ENCODE assay signal across 10 cellular contexts in the genomic region with DNA sequence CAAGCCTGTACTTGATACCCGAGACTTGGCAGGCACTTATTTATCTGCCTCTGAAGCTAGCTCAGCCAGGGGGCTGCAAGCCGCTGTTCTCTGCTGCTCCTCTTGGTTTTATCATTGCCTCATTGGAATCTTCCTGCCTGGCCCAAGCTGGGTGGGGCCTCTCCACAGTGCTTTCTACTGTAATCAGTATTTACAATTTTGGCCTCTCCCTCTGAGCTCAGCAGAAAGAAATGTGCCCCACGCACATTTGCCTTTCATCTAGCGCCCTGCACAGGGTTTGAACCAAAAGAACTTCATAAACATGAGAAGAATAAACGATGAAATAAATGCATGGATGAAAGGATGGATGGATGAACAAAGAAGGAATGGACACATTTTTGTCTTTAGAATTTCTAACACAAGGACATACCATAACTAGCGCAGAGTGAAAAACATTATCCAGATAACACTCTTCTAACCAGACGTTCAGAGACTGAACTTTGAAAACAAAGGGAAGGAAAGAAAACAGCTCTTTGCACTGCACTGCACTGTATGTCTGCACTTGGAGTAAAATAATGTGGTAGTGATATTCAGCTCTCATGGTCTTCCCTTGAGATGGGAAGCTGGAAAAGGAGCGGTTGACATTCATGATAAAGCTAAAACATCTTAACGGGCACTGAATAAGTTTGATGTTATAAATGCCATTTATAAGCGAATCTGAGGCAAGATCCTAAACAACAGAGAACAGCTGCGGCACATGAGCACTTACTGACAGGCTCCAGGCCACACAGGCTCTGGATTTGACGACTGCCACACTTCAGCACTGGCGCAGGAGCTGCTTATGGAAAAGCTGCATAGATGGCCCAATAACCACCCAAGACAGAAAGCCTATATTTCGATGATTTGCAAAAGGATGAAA.
DNase-seq lines count a peak whose midpoint lies in the region; ATAC-seq and TF ChIP-seq lines count a peak whose summit lies in the region.
"Had no signal": no experiment of that assay in that cellular context is flagged by ENCODE, and none has a peak within 500 bp of the region (broad histone marks: within the 10 kb centered on the region; RNA-seq: fewer than 3 reads in every experiment).

No MANE protein-coding gene starts in this region.

- H3K4me3 ChIP-seq in adipocyte (ENCODE audit: low read length) (peak overlapping the region; percentile 30), hepatocyte (no peak overlapping the region), upper lobe of right lung (no peak overlapping the region)
- H3K4me3 ChIP-seq: uterus had no signal

- H4K20me1 ChIP-seq in hepatocyte (ENCODE audit: insufficient read depth, poor library complexity, severe bottlenecking), result no peaks in the 10 kb centered on the region

- no peaks in the 10 kb centered on the region for H3K79me2 ChIP-seq in hepatocyte

- H3K9me2 ChIP-seq in hepatocyte (replicated peaks; ENCODE audit: insufficient read depth), result no peaks in the 10 kb centered on the region

- ATAC-seq in upper lobe of right lung, result peak; percentile 81

- intact Hi-C loops in upper lobe of right lung (cut with DNase I), result no loop called here

- no peaks in the 10 kb centered on the region for H3K27me3 ChIP-seq in adipocyte (replicated peaks; ENCODE audit: control insufficient read depth, insufficient read depth, low read length)
- no peaks in the 10 kb centered on the region for H3K27me3 ChIP-seq in hepatocyte
- H3K27me3 ChIP-seq in upper lobe of right lung, result no peaks in the 10 kb centered on the region
- H3K27me3 ChIP-seq: uterus had no signal

- H3K9me3 ChIP-seq in adipocyte (ENCODE audit: control insufficient read depth, low read length) (no peaks in the 10 kb centered on the region), hepatocyte (ENCODE audit: low read depth) (no peaks in the 10 kb centered on the region), upper lobe of right lung (no peaks in the 10 kb centered on the region)
- H3K9me3 ChIP-seq: uterus had no signal

- H3K4me2 ChIP-seq in hepatocyte, result peak overlapping the region; percentile 60

- DNase-seq in NCI-H2227 (lab: John Stamatoyannopoulos, UW; ENCODE audit: unreplicated experiment) (peak; percentile 26), NCI-H2227 treated with DMSO at 0.1 percent for 48 hours (lab: John Stamatoyannopoulos, UW) (no peak), adipocyte (ENCODE audit: low read depth) (peak; percentile 81), hepatocyte (ENCODE audit: low spot score) (peak; percentile 75), upper lobe of right lung (no peak), T-helper 1 cell (no peak), GM10266 (ENCODE audit: extremely low spot score) (no peak), cerebellar cortex (ENCODE audit: low spot score) (no peak)
- DNase-seq: NCI-H510A treated with DMSO at 0.1 percent for 48 hours had no signal

- H3K4me1 ChIP-seq in adipocyte (ENCODE audit: control insufficient read depth, insufficient read depth, low read length) (peaks cover 42% of the 10 kb centered on the region), hepatocyte (ENCODE audit: insufficient read depth) (peaks cover 35% of the 10 kb centered on the region), upper lobe of right lung (peaks cover 6% of the 10 kb centered on the region)
- H3K4me1 ChIP-seq: uterus had no signal

- peak overlapping the region; percentile 90 for H3K27ac ChIP-seq in hepatocyte
- no peak overlapping the region for H3K27ac ChIP-seq in upper lobe of right lung

- H3K9ac ChIP-seq in adipocyte (ENCODE audit: low read length), result peak overlapping the region; percentile 23

- no peak for TF ChIP-seq CTCF in hepatocyte (IDR thresholded peaks at IDR 0.05; ENCODE audit: poor library complexity)
- TF ChIP-seq CTCF in upper lobe of right lung (IDR thresholded peaks at IDR 0.05), result no peak
- TF ChIP-seq CTCF in GM10266 (IDR thresholded peaks at IDR 0.05; ENCODE audit: control insufficient read depth, insufficient read depth, low read depth, missing control alignments), result no peak

- no peaks in the 10 kb centered on the region for H3K36me3 ChIP-seq in adipocyte (ENCODE audit: control insufficient read depth, insufficient read depth, low read length, severe bottlenecking)
- no peaks in the 10 kb centered on the region for H3K36me3 ChIP-seq in hepatocyte (replicated peaks; ENCODE audit: insufficient read depth, low read depth)
- H3K36me3 ChIP-seq in upper lobe of right lung, result no peaks in the 10 kb centered on the region
- H3K36me3 ChIP-seq: uterus had no signal

- WGBS in hepatocyte (ENCODE audit: low lambda C conversion rate, missing lambda C conversion rate), result 28% methylated on average over 14 of the region's 14 CpGs

- H2AFZ ChIP-seq in hepatocyte, result no peak overlapping the region

Comparison
In these comparisons a context has a peak if more than half of its experiments do, and no peak if none do; other contexts are left out.
1. DNase-seq: peak in NCI-H2227 (single experiment), adipocyte (single experiment) and hepatocyte (single experiment); none in NCI-H2227 treated with DMSO at 0.1 percent for 48 hours (single experiment), upper lobe of right lung (single experiment), T-helper 1 cell (0 of 5), GM10266 (single experiment) and cerebellar cortex (single experiment).